8 cellular contexts compared by ENCODE assay signal in the genomic region with DNA sequence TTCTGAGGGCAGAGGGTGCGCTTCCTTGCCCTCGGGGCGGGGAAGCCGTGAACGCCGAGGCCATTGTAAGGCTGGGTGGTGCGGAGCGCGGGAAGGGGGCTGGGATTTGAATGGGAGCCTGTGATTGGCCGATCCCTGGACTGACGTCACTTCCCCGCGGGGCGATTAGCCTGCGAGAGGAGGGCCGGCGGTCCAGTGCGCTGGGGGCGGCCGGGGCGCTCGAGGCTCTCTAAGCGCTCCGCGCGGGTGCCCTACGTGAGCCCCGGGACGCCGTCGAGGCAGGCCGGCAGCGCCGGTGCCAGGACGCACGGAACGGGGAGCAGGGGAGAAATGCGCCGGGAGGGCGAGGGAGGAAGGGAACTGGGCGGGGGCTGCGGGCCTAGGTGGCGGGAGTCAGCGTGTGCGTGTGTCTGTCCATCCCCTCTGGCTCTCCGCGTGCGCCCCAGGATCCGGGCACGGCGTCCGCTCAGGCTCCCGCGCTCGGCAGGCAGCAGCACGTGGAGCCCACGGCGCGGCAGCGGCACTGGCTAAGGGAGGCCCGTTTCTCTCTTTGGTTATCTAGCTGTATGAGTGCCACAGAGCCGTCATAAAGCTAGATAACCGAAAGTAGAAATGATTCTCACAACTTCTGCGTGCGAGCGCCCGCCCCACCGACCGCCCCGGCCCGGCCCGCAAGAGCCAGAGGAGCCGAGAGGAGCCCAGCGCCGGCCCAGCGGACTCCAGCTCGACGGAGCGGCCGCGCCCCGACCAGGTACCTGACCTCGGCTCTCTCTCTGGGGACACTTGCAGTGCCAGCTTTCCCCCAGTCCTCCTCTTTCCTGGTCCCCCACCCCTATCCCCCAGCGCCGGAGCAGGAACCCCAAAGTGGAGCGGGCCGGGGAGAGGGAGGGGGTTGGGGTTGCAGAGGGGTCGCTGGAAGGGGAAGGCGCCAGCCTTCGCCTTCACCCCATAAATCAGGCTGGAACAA. TPM values are rescaled to one million over a fixed set of nuclear protein-coding genes. Genes with fewer than 3 reads are reported as not detected.
DNase-seq lines count a peak whose midpoint lies in the region; ATAC-seq and TF ChIP-seq lines count a peak whose summit lies in the region.

No MANE protein-coding gene starts in this region.

- H2AFZ ChIP-seq in mammary epithelial cell (ENCODE audit: low read depth, low read length) (no peak overlapping the region), GM23248 (no peak overlapping the region)

- TF ChIP-seq POLR2A in testis (IDR thresholded peaks at IDR 0.05) (no peak), uterus (IDR thresholded peaks at IDR 0.05) (no peak)

- H3K4me3 ChIP-seq in mammary epithelial cell (replicated peaks in 1 of 3; ENCODE audit: insufficient read depth in 1 of 3, low read depth in 2 of 3, low read length in 3 of 3) (no peak overlapping the region), testis (peak overlapping the region; percentile 16 to 21), GM23248 (no peak overlapping the region), uterus (no peak overlapping the region)

- H3K36me3 ChIP-seq in mammary epithelial cell (ENCODE audit: insufficient read depth, low read length), result no peaks in the 10 kb centered on the region
- no peaks in the 10 kb centered on the region for H3K36me3 ChIP-seq in testis (ENCODE audit: low read depth, missing control alignments)
- H3K36me3 ChIP-seq in GM23248 (ENCODE audit: low read depth), result no peaks in the 10 kb centered on the region
- H3K36me3 ChIP-seq in uterus, result no peaks in the 10 kb centered on the region

- no peaks in the 10 kb centered on the region for H3K4me1 Mint-ChIP-seq in MCF 10A (ENCODE audit: insufficient read depth, unreplicated experiment)
- peaks cover 26% of the 10 kb centered on the region for H3K4me1 Mint-ChIP-seq in glutamatergic neuron (ENCODE audit: low read depth, unreplicated experiment)

- POLR2A ChIA-PET in MCF 10A (lab: Yijun Ruan, JAX), result no interaction called here

- H3K4me3 Mint-ChIP-seq in MCF 10A (ENCODE audit: unreplicated experiment) (no peak overlapping the region), glutamatergic neuron (ENCODE audit: unreplicated experiment) (peak overlapping the region; percentile 78)

- BruUV-seq in mammary epithelial cell (replicated peaks; lab: Mats Ljungman, UMichigan) (no TSS peak), MCF 10A (replicated peaks; lab: Mats Ljungman, UMichigan) (no TSS peak)

- CTCF ChIA-PET in mammary epithelial cell (lab: Charles Lee; ENCODE audit: low non-redundant PET), result interaction anchor here (0.6 kb wide), 1 partner anchor 62 kb away, joined by 4 read pairs; no protein-coding TSS in a partner anchor
- CTCF ChIA-PET in MCF 10A (lab: Yijun Ruan, JAX), result interaction anchor here (2.9 kb wide), 1 partner anchor 9 kb away, joined by 21 read pairs; no protein-coding TSS in a partner anchor

- H3K27ac ChIP-seq in mammary epithelial cell (ENCODE audit: insufficient read depth, low read depth, low read length), result no peak overlapping the region
- no peak overlapping the region for H3K27ac ChIP-seq in testis
- no peak overlapping the region for H3K27ac ChIP-seq in GM23248
- H3K27ac ChIP-seq in uterus, result no peak overlapping the region

- no peaks in the 10 kb centered on the region for H3F3A ChIP-seq in GM23248 (ENCODE audit: insufficient read depth)

- H3K27me3 ChIP-seq in mammary epithelial cell (ENCODE audit: insufficient read depth, low read length) (peaks cover 79% of the 10 kb centered on the region), testis (peaks cover 6% of the 10 kb centered on the region), GM23248 (replicated peaks; ENCODE audit: insufficient read depth) (peaks cover 95% of the 10 kb centered on the region), uterus (peaks cover 20 to 84% of the 10 kb centered on the region in 2 donors)

- ATAC-seq in GM18868 (IDR thresholded peaks at IDR 0.05; ENCODE audit: unreplicated experiment), result no peak

- no peak for TF ChIP-seq CTCF in mammary epithelial cell (conservative IDR thresholded peaks at IDR 0.05 in 1 of 2, IDR thresholded peaks at IDR 0.05 in 1 of 2; ENCODE audit: extremely low read depth in 1 of 2, insufficient read depth in 1 of 2, low read depth in 1 of 2, low read length in 2 of 2)
- no peak for TF ChIP-seq CTCF in MCF 10A (IDR thresholded peaks at IDR 0.05; ENCODE audit: unreplicated experiment)
- TF ChIP-seq CTCF in glutamatergic neuron (IDR thresholded peaks at IDR 0.05; ENCODE audit: partially characterized antibody, unreplicated experiment), result no peak
- no peak for TF ChIP-seq CTCF in testis (IDR thresholded peaks at IDR 0.05)
- no peak for TF ChIP-seq CTCF in uterus (IDR thresholded peaks at IDR 0.05)

- H4K20me1 ChIP-seq in mammary epithelial cell (ENCODE audit: insufficient read depth, low read length) (peaks cover 4% of the 10 kb centered on the region), GM23248 (ENCODE audit: insufficient read depth) (no peaks in the 10 kb centered on the region)

- H3K9me3 Mint-ChIP-seq in MCF 10A (ENCODE audit: unreplicated experiment), result no peaks in the 10 kb centered on the region
- H3K9me3 Mint-ChIP-seq in glutamatergic neuron (ENCODE audit: unreplicated experiment), result peaks cover 21% of the 10 kb centered on the region

- peaks cover 6% of the 10 kb centered on the region for H3K4me1 ChIP-seq in mammary epithelial cell (ENCODE audit: insufficient read depth, low read length)
- H3K4me1 ChIP-seq in testis, result peaks cover 4% of the 10 kb centered on the region
- no peaks in the 10 kb centered on the region for H3K4me1 ChIP-seq in GM23248 (ENCODE audit: insufficient read depth)
- peaks cover 0 to 15% of the 10 kb centered on the region in 2 donors for H3K4me1 ChIP-seq in uterus

- no peaks in the 10 kb centered on the region for H3K36me3 Mint-ChIP-seq in MCF 10A (ENCODE audit: insufficient read depth, unreplicated experiment)
- peaks cover 4% of the 10 kb centered on the region for H3K36me3 Mint-ChIP-seq in glutamatergic neuron (ENCODE audit: unreplicated experiment)

- H3K79me2 ChIP-seq in mammary epithelial cell (ENCODE audit: insufficient read depth, low read length) (no peaks in the 10 kb centered on the region), GM23248 (ENCODE audit: insufficient read depth) (no peaks in the 10 kb centered on the region)

- H3K27ac Mint-ChIP-seq in MCF 10A (ENCODE audit: low read depth, unreplicated experiment), result no peak overlapping the region
- H3K27ac Mint-ChIP-seq in glutamatergic neuron (ENCODE audit: unreplicated experiment), result no peak overlapping the region

- DNase-seq in mammary epithelial cell, result no peak
- no peak for DNase-seq in MCF 10A (ENCODE audit: unreplicated experiment)
- DNase-seq in RPMI8226, result peak; percentile 54
- peak; percentile 88 for DNase-seq in glutamatergic neuron
- peak; percentile 76 for DNase-seq in testis
- no peak for DNase-seq in GM23248
- no peak for DNase-seq in uterus

- in situ Hi-C loops in mammary epithelial cell (cut with MboI; ENCODE audit: low sequenced_read_pairs in 2 of 2) (no loop called here), GM23248 (cut with MboI) (loop anchor here (10.0 kb wide), 1 partner anchor 57 kb away; no protein-coding TSS in a partner anchor)

- H3K9me3 ChIP-seq in mammary epithelial cell (replicated peaks; ENCODE audit: insufficient read depth, low read length) (peaks cover 2% of the 10 kb centered on the region), testis (no peaks in the 10 kb centered on the region), GM23248 (ENCODE audit: low read depth) (no peaks in the 10 kb centered on the region), uterus (no peaks in the 10 kb centered on the region)

- H3K4me2 ChIP-seq in mammary epithelial cell (ENCODE audit: insufficient read depth, low read depth, low read length), result peak overlapping the region; percentile 66
- no peak overlapping the region for H3K4me2 ChIP-seq in GM23248 (ENCODE audit: unreplicated experiment)

- intact Hi-C loops in mammary epithelial cell (cut with micrococcal nuclease) (loop anchor here (2.0 kb wide), 1 partner anchor 13 kb away; no protein-coding TSS in a partner anchor), MCF 10A (cut with micrococcal nuclease) (no loop called here), testis (cut with DNase I; ENCODE audit: low total_unique reads) (loop anchor here (5.0 kb wide), 1 partner anchor 60 kb away; no protein-coding TSS in a partner anchor), uterus (cut with DNase I; ENCODE audit: low total_unique reads) (no loop called here)

- H3K27me3 Mint-ChIP-seq in MCF 10A (ENCODE audit: insufficient read depth, unreplicated experiment) (peaks cover 74% of the 10 kb centered on the region), glutamatergic neuron (ENCODE audit: unreplicated experiment) (peaks cover 34% of the 10 kb centered on the region)

- no peaks in the 10 kb centered on the region for H3K9me2 ChIP-seq in GM23248 (ENCODE audit: insufficient read depth)

- dilution Hi-C loops in mammary epithelial cell (cut with HindIII; ENCODE audit: low sequenced_read_pairs), result no loop called here

- H3K9ac ChIP-seq in mammary epithelial cell (ENCODE audit: insufficient read depth, low read length) (no peak overlapping the region), GM23248 (no peak overlapping the region)

- WGBS in mammary epithelial cell (ENCODE audit: low coverage, missing lambda C conversion rate), result 20% methylated on average over 16 of the region's 90 CpGs
- WGBS in testis, 2 donors, result 0 to 2% methylated on average over 5 to 88 of the region's 90 CpGs
- 6 to 7% methylated on average over 51 to 80 of the region's 90 CpGs for WGBS in GM23248 (ENCODE audit: low coverage in 1 of 2, low lambda C conversion rate in 2 of 2, missing lambda C conversion rate in 2 of 2), 2 experiments

RNA-seq across cellular contexts. Expression of a gene that starts 33.1 kb away (rescaled TPM):
- total RNA-seq in mammary epithelial cell (10 to 100 TPM; 58.3 to 66.7 TPM), MCF 10A (2022) (52.9 and 62.2 TPM in 2 replicates), glutamatergic neuron (ENCODE audit: unreplicated experiment) (55.4 TPM), testis (10 to 100 TPM; 65.2 to 73.3 TPM), uterus (10 to 100 TPM; 38.4 to 62.0 (median 53.7) TPM)
- polyA plus RNA-seq in mammary epithelial cell (40.1 TPM), testis (ENCODE audit: insufficient read depth, low read depth, low replicate concordance) (31.6 TPM), GM23248 (2016; fragmentation: Nextera tagmentation; extraction: Ambion mirVana) (16.0 and 18.7 TPM in 2 replicates)
- polyA minus RNA-seq in mammary epithelial cell, result 112 TPM
- total RNA-seq in GM23248 (2014; rRNA removed; shearing (Covaris generic)), result 57.7 and 66.7 TPM in 2 replicates

Comparison
In these comparisons a context has a peak if more than half of its experiments do, and no peak if none do; other contexts are left out.
1. intact Hi-C loops: an anchor here in mammary epithelial cell (2.0 kb wide) and testis (5.0 kb wide); none called in MCF 10A and uterus.
2. DNase-seq: peak in RPMI8226 (single experiment), glutamatergic neuron (single experiment) and testis (single experiment); none in mammary epithelial cell (single experiment), MCF 10A (single experiment), GM23248 (single experiment) and uterus (0 of 2).
3. H3K4me3 ChIP-seq: peak in testis (2 of 2); none in mammary epithelial cell (0 of 3), GM23248 (single experiment) and uterus (0 of 2).